8 cellular contexts compared by ENCODE assay signal in genomic region chr1:2586154-2587070, GRCh38. TPM values are rescaled to one million over a fixed set of nuclear protein-coding genes. Genes with fewer than 3 reads are reported as not detected.
DNase-seq lines count a peak whose midpoint lies in the region; ATAC-seq, FAIRE-seq and TF ChIP-seq lines count a peak whose summit lies in the region.

Gene PRXL2B (plus strand): TSS chr1:2586777. CDS start chr1:2586886, 109 bp downstream.

- H3K4me1 ChIP-seq in cardiac muscle cell (ENCODE audit: low read depth): peaks cover 11% of the 10 kb centered on the region
- peaks cover 7% of the 10 kb centered on the region for H3K4me1 ChIP-seq in parathyroid adenoma
- H3K4me1 ChIP-seq in tibial nerve: peaks cover 0 to 39% (median 21%) of the 10 kb centered on the region in 4 donors

- TF ChIP-seq CTCF in cardiac muscle cell (IDR thresholded peaks at IDR 0.05; ENCODE audit: low read depth, low read length): no peak
- TF ChIP-seq CTCF in parathyroid adenoma (IDR thresholded peaks at IDR 0.05): no peak
- TF ChIP-seq CTCF in tibial nerve (IDR thresholded peaks at IDR 0.05): peak in 1 of 5 experiments; percentile 42

- H3K9me3 ChIP-seq in cardiac muscle cell (ENCODE audit: low read depth) (no peaks in the 10 kb centered on the region), parathyroid adenoma (ENCODE audit: control insufficient read depth, low read length) (no peaks in the 10 kb centered on the region), tibial nerve (no peaks in the 10 kb centered on the region)

- WGBS in adipose tissue, 3 donors: 0 to 2% (median 1%) methylated on average over 88 to 107 of the region's 107 CpGs
- 0 to 2% methylated on average over 17 to 50 of the region's 107 CpGs for WGBS in tibial nerve, 2 donors

- DNase-seq in GM12892 (ENCODE audit: insufficient read length) (peak; percentile 98), NCI-H1436 treated with DMSO at 0.1 percent for 48 hours (lab: John Stamatoyannopoulos, UW) (peak; percentile 76), T-helper 1 cell (peak; percentile 94 to 99 (median 96)), cardiac muscle cell (ENCODE audit: low read depth in 1 of 2, low spot score in 1 of 2) (peak; percentile 97 to 100), tibial nerve (ENCODE audit: low spot score in 2 of 2) (peak; percentile 97 to 98)

- peak within 1 kb of the TSS; percentile 98 for H3K4me2 ChIP-seq in parathyroid adenoma (ENCODE audit: low read length)

- no peak; the same call in 1 of the 2 replicates for TF ChIP-seq POLR2A in GM12892 (IDR thresholded peaks at IDR 0.05; ENCODE audit: low read depth, low read length)
- TF ChIP-seq POLR2A in tibial nerve (IDR thresholded peaks at IDR 0.05): peak; percentile 95 to 96

- peak within 1 kb of the TSS; percentile 61 for H2AFZ ChIP-seq in parathyroid adenoma

- H3K9ac ChIP-seq in parathyroid adenoma: peak within 1 kb of the TSS; percentile 35

- H3K4me3 ChIP-seq in cardiac muscle cell (peak within 1 kb of the TSS; percentile 58), parathyroid adenoma (ENCODE audit: low read depth, low read length) (peak within 1 kb of the TSS; percentile 89), tibial nerve (peak within 1 kb of the TSS; percentile 56 to 96 (median 88))

- H3K27ac ChIP-seq in adipose tissue (ENCODE audit: low read depth, low read length) (peak within 1 kb of the TSS; percentile 86), cardiac muscle cell (peak within 1 kb of the TSS; percentile 93), parathyroid adenoma (peak within 1 kb of the TSS; percentile 90), tibial nerve (peak within 1 kb of the TSS; percentile 94 to 100 (median 98))

- H3K27me3 ChIP-seq in cardiac muscle cell (no peaks in the 10 kb centered on the region), parathyroid adenoma (ENCODE audit: control insufficient read depth, insufficient read depth, low read length) (no peaks in the 10 kb centered on the region), tibial nerve (no peaks in the 10 kb centered on the region)

- peak; percentile 55 for ATAC-seq in HG02840 (IDR thresholded peaks at IDR 0.05; ENCODE audit: low FRiP score, unreplicated experiment)

- peak; percentile 99 for FAIRE-seq in GM12892 (lab: Jason Lieb, UNC)

- H3K36me3 ChIP-seq in cardiac muscle cell (no peaks in the 10 kb centered on the region), parathyroid adenoma (ENCODE audit: control insufficient read depth, insufficient read depth, low read length) (no peaks in the 10 kb centered on the region), tibial nerve (peaks cover 0 to 27% (median 0%) of the 10 kb centered on the region in 3 donors)

- peak; percentile 64 to 83 for TF ChIP-seq EP300 in tibial nerve (IDR thresholded peaks at IDR 0.05)

- H3K79me2 ChIP-seq in parathyroid adenoma: no peaks in the 10 kb centered on the region

RNA-seq across cellular contexts. Expression of gene PRXL2B, which starts in this region (rescaled TPM):
- polyA plus RNA-seq in GM12892 (2012; ENCODE audit: missing spikeins): 5.8 TPM
- polyA plus RNA-seq in adipose tissue (1 to 10 TPM; 6.5 to 9.8 (median 8.5) TPM), cardiac muscle cell (59.5 and 59.7 TPM in 2 replicates)
- total RNA-seq in cardiac muscle cell (53.0 and 55.8 TPM in 2 replicates), tibial nerve (10 to 100 TPM; 14.4 to 18.0 (median 16.9) TPM)

Comparison
In these comparisons a context has a peak if more than half of its experiments do, and no peak if none do; other contexts are left out.
1. Peak in every context shown above with its lines: DNase-seq, ATAC-seq, H3K4me3 ChIP-seq and H3K27ac ChIP-seq.